20 cellular contexts compared by ENCODE assay signal in genomic region chr13:70206671-70207070, GRCh38.
DNase-seq lines count a peak whose midpoint lies in the region; ATAC-seq, FAIRE-seq and TF ChIP-seq lines count a peak whose summit lies in the region.
"Had no signal": no experiment of that assay in that cellular context is flagged by ENCODE, and none has a peak within 500 bp of the region (broad histone marks: within the 10 kb centered on the region; RNA-seq: fewer than 3 reads in every experiment).

No MANE protein-coding gene starts in this region.

- TF ChIP-seq POLR2A in HepG2 (IDR thresholded peaks at IDR 0.05; ENCODE audit: insufficient read depth in 1 of 2, low read depth in 2 of 2, low read length in 2 of 2) = no peak

- no peaks in the 10 kb centered on the region for H3K79me2 ChIP-seq in HepG2 (ENCODE audit: insufficient read depth, low read length)

- no peaks in the 10 kb centered on the region; the same call in 1 of the 2 replicates for H3K9me3 ChIP-seq in HepG2 (ENCODE audit: low read length)
- H3K9me3 ChIP-seq: A549 had no signal

- FAIRE-seq in HepG2 (lab: Jason Lieb, UNC) = no peak
- FAIRE-seq: A549, D721Med, G401.6, GM12891, GM19239 had no signal

- H3K4me3 ChIP-seq in HepG2 (replicated peaks in 1 of 3; ENCODE audit: insufficient read depth in 1 of 3, low read depth in 2 of 3, low read length in 3 of 3) = no peak overlapping the region
- H3K4me3 ChIP-seq: A549; BLaER1 treated with 17β-estradiol and CSF1 and Interleukin-3, amounts not matched to agents 10 nM and 100 nM had no signal

- H2AFZ ChIP-seq in HepG2 (ENCODE audit: low read length) = no peak overlapping the region

- intact Hi-C loops in HepG2 (cut with micrococcal nuclease; ENCODE audit: unreplicated experiment) = no loop called here

- H3K4me1 ChIP-seq in HepG2 (ENCODE audit: insufficient read depth, low read length) = peaks cover 10% of the 10 kb centered on the region; the same call in 1 of the 2 replicates
- H3K4me1 ChIP-seq: A549; BLaER1 treated with 17β-estradiol and CSF1 and Interleukin-3, amounts not matched to agents 10 nM and 100 nM; Caco-2 had no signal

- peak; percentile 65 for ATAC-seq in HepG2
- ATAC-seq: A549; CD8-positive, alpha-beta T cell had no signal

- H3K27ac ChIP-seq in HepG2 (ENCODE audit: extremely low read length, insufficient read depth, low read length) = no peak overlapping the region
- H3K27ac ChIP-seq: 22Rv1; A549; BLaER1 treated with 17β-estradiol and CSF1 and Interleukin-3, amounts not matched to agents 10 nM and 100 nM; C4-2B had no signal

- in situ Hi-C loops in HepG2 (cut with HindIII; ENCODE audit: extremely low pct_ligation_motif_present, low pct_unique_long_range_greater_than_20kb) = no loop called here

- no peak overlapping the region for H3K9ac ChIP-seq in HepG2 (ENCODE audit: insufficient read depth, low read depth, low read length)
- H3K9ac ChIP-seq: BLaER1 treated with 17β-estradiol and CSF1 and Interleukin-3, amounts not matched to agents 10 nM and 100 nM had no signal

- H4K20me1 ChIP-seq in HepG2 (ENCODE audit: insufficient read depth, low read length) = no peaks in the 10 kb centered on the region
- H4K20me1 ChIP-seq: BLaER1 treated with 17β-estradiol and CSF1 and Interleukin-3, amounts not matched to agents 10 nM and 100 nM had no signal

- CTCF ChIA-PET in HepG2 (lab: Yijun Ruan, JAX; ENCODE audit: low intra/inter-chr PET ratio, low total read pairs) = no interaction called here

- POLR2A ChIA-PET in HepG2 (lab: Yijun Ruan, JAX) = no interaction called here

- no peak for TF ChIP-seq CTCF in HepG2 (CRISPR knock-in tag; IDR thresholded peaks at IDR 0.05)

- no peak for TF ChIP-seq RAD21 in HepG2 (CRISPR knock-in tag; IDR thresholded peaks at IDR 0.05)

- H3K36me3 ChIP-seq in HepG2 (replicated peaks in 1 of 2; ENCODE audit: control insufficient read depth in 1 of 2, insufficient read depth in 2 of 2, low read length in 2 of 2) = no peaks in the 10 kb centered on the region
- H3K36me3 ChIP-seq: BLaER1 treated with 17β-estradiol and CSF1 and Interleukin-3, amounts not matched to agents 10 nM and 100 nM had no signal

- no TSS peak for BruUV-seq in HepG2 (replicated peaks; lab: Mats Ljungman, UMichigan)

- no peak overlapping the region for H3K4me2 ChIP-seq in HepG2 (ENCODE audit: low read depth, low read length)
- H3K4me2 ChIP-seq: A549; BLaER1 treated with 17β-estradiol and CSF1 and Interleukin-3, amounts not matched to agents 10 nM and 100 nM had no signal

- peak; percentile 30 for DNase-seq in DMS53 (lab: John Stamatoyannopoulos, UW)
- DNase-seq in DMS53 treated with DMSO at 0.1 percent for 48 hours (lab: John Stamatoyannopoulos, UW; ENCODE audit: unreplicated experiment) = no peak
- DNase-seq in HuH-7 (ENCODE audit: low spot score) = peak; percentile 1
- peak; percentile 42 for DNase-seq in HepG2 (ENCODE audit: low spot score)
- no peak for DNase-seq in NCI-H526 treated with DMSO at 0.1 percent for 48 hours (lab: John Stamatoyannopoulos, UW)
- DNase-seq: AML-193; Caco-2; Calu3; CD4-positive, alpha-beta T cell; CD8-positive, alpha-beta T cell; DMS79 treated with DMSO at 0.1 percent for 48 hours; GF-D8 had no signal

- H3K27me3 ChIP-seq in HepG2 (ENCODE audit: control insufficient read depth in 1 of 2, insufficient read depth in 2 of 2, low read length in 2 of 2) = 0 out of 5 replicates have a peak, but pooled peaks cover 0 to 5% of the 10 kb centered on the region in 2 experiments
- H3K27me3 ChIP-seq: BLaER1 treated with 17β-estradiol and CSF1 and Interleukin-3, amounts not matched to agents 10 nM and 100 nM had no signal

- TF ChIP-seq EP300 in HepG2 (IDR thresholded peaks at IDR 0.05; ENCODE audit: low read depth in 2 of 2, low read length in 2 of 2) (no peak), HepG2 (CRISPR knock-in tag; IDR thresholded peaks at IDR 0.05; ENCODE audit: borderline replicate concordance) (no peak)

TF ChIP-seq in HepG2, 621 proteins besides CTCF, POLR2A, EP300 and RAD21 (continues in another document):
- TF ChIP-seq ZNF501 (CRISPR knock-in tag; IDR thresholded peaks at IDR 0.05) (no peak), ZNF570 (CRISPR knock-in tag; IDR thresholded peaks at IDR 0.05; ENCODE audit: borderline replicate concordance) (no peak), ZNF30 (CRISPR knock-in tag; IDR thresholded peaks at IDR 0.05) (no peak), HNRNPL (IDR thresholded peaks at IDR 0.05; ENCODE audit: low read depth, low read length) (no peak), ZNF510 (CRISPR knock-in tag; IDR thresholded peaks at IDR 0.05; ENCODE audit: low read depth) (no peak), ZBTB8A (CRISPR knock-in tag; IDR thresholded peaks at IDR 0.05; ENCODE audit: borderline replicate concordance, low read depth) (no peak), ATF1 (CRISPR knock-in tag; IDR thresholded peaks at IDR 0.05) (no peak), KLF15 (CRISPR knock-in tag; IDR thresholded peaks at IDR 0.05; ENCODE audit: borderline replicate concordance) (no peak), TCF7 (IDR thresholded peaks at IDR 0.05; ENCODE audit: low read depth) (peak; percentile 55), ZNF224 (CRISPR knock-in tag; IDR thresholded peaks at IDR 0.05) (no peak), ZBTB7A (CRISPR knock-in tag; IDR thresholded peaks at IDR 0.05) (no peak), TSC22D2 (CRISPR knock-in tag; IDR thresholded peaks at IDR 0.05; ENCODE audit: borderline replicate concordance) (no peak), ARID5B (CRISPR knock-in tag; IDR thresholded peaks at IDR 0.05) (peak; percentile 71), ZNF761 (CRISPR knock-in tag; conservative IDR thresholded peaks at IDR 0.05) (no peak), SMYD3 (CRISPR knock-in tag; IDR thresholded peaks at IDR 0.05) (no peak), CREM (IDR thresholded peaks at IDR 0.05) (peak; percentile 21; the same call in 1 of the 2 replicates), CREM (CRISPR knock-in tag; IDR thresholded peaks at IDR 0.05) (no peak), RERE (CRISPR knock-in tag; IDR thresholded peaks at IDR 0.05; ENCODE audit: low read depth) (peak; percentile 73; the same call in 1 of the 2 replicates)

Comparison
In these comparisons a context has a peak if more than half of its experiments do, and no peak if none do; other contexts are left out.
1. DNase-seq: peak in DMS53 (single experiment), HuH-7 (single experiment) and HepG2 (single experiment); none in DMS53 treated with DMSO at 0.1 percent for 48 hours (single experiment) and NCI-H526 treated with DMSO at 0.1 percent for 48 hours (single experiment).